ENCODE assay signal across 8 cellular contexts in genomic region chr2:181305151-181306123, GRCh38.
DNase-seq lines count a peak whose midpoint lies in the region; ATAC-seq and FAIRE-seq lines count a peak whose summit lies in the region.

No MANE protein-coding gene starts in this region.

- intact Hi-C loops in activated CD4-positive, alpha-beta T cell treated with anti-CD3 and anti-CD28 coated beads, Interleukin-2, amount 10 ng/mL, durations not matched to agents 24 days and 14 days (cut with micrococcal nuclease) = loop anchor here (1.0 to 10.0 kb wide), 9 partner anchors 17 to 587 kb away; partner anchors contain the start of genes ITPRID2 and UBE2E3

- H3K4me3 ChIP-seq in Jurkat, Clone E6-1 (ENCODE audit: low read length) = peak overlapping the region; percentile 23

- FAIRE-seq in frontal cortex (lab: Jason Lieb, UNC) = no peak

- no peaks in the 10 kb centered on the region for H3K9me3 Mint-ChIP-seq in activated CD4-positive, alpha-beta T cell treated with anti-CD3 and anti-CD28 coated beads, Interleukin-2, amount 10 ng/mL, durations not matched to agents 24 days and 14 days

- peaks cover 65% of the 10 kb centered on the region for H3K4me1 Mint-ChIP-seq in activated CD4-positive, alpha-beta T cell treated with anti-CD3 and anti-CD28 coated beads, Interleukin-2, amount 10 ng/mL, durations not matched to agents 24 days and 14 days

- DNase-seq in DMS 273 (lab: John Stamatoyannopoulos, UW; ENCODE audit: unreplicated experiment) = peak; percentile 9
- no peak for DNase-seq in DMS 273 treated with DMSO at 0.1 percent for 48 hours (lab: John Stamatoyannopoulos, UW)
- DNase-seq in Jurkat, Clone E6-1 (ENCODE audit: low read depth, low spot score) = peak; percentile 99
- DNase-seq in activated CD4-positive, alpha-beta T cell treated with anti-CD3 and anti-CD28 coated beads, Interleukin-2, amount 10 ng/mL, durations not matched to agents 24 days and 14 days = peak; percentile 91
- peak; percentile 47 for DNase-seq in islet precursor cell
- DNase-seq in AG08396 (ENCODE audit: low spot score) = no peak
- no peak for DNase-seq in frontal cortex (ENCODE audit: low spot score in 2 of 2)

- no peaks in the 10 kb centered on the region for H3K27me3 Mint-ChIP-seq in activated CD4-positive, alpha-beta T cell treated with anti-CD3 and anti-CD28 coated beads, Interleukin-2, amount 10 ng/mL, durations not matched to agents 24 days and 14 days

- peak overlapping the region; percentile 66 for H3K4me3 Mint-ChIP-seq in activated CD4-positive, alpha-beta T cell treated with anti-CD3 and anti-CD28 coated beads, Interleukin-2, amount 10 ng/mL, durations not matched to agents 24 days and 14 days

- H3K36me3 Mint-ChIP-seq in activated CD4-positive, alpha-beta T cell treated with anti-CD3 and anti-CD28 coated beads, Interleukin-2, amount 10 ng/mL, durations not matched to agents 24 days and 14 days (ENCODE audit: low read depth) = no peaks in the 10 kb centered on the region

- peak; percentile 90 for ATAC-seq in GM21717 (IDR thresholded peaks at IDR 0.05; ENCODE audit: unreplicated experiment)

- H3K27ac Mint-ChIP-seq in activated CD4-positive, alpha-beta T cell treated with anti-CD3 and anti-CD28 coated beads, Interleukin-2, amount 10 ng/mL, durations not matched to agents 24 days and 14 days = peak overlapping the region; percentile 89

Comparison
In these comparisons a context has a peak if more than half of its experiments do, and no peak if none do; other contexts are left out.
1. DNase-seq: peak in DMS 273 (single experiment), Jurkat, Clone E6-1 (single experiment), activated CD4-positive, alpha-beta T cell treated with anti-CD3 and anti-CD28 coated beads, Interleukin-2, amount 10 ng/mL, durations not matched to agents 24 days and 14 days (single experiment) and islet precursor cell (single experiment); none in DMS 273 treated with DMSO at 0.1 percent for 48 hours (single experiment), AG08396 (single experiment) and frontal cortex (0 of 2).